8 cellular contexts compared by ENCODE assay signal in the genomic region with DNA sequence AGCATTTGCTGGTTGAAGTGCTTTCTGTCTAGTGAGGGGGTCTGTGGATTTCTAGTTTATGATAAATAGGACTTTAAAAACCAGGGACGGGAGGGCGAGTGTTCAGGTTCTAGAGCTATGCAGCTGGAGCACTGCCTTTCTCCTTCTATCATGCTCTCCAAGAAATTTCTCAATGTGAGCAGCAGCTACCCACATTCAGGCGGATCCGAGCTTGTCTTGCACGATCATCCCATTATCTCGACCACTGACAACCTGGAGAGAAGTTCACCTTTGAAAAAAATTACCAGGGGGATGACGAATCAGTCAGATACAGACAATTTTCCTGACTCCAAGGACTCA. TPM values are rescaled to one million over a fixed set of nuclear protein-coding genes. Genes with fewer than 3 reads are reported as not detected.
A peak's percentile ranks its signal among the peaks of the same experiment; 100 is the strongest.
DNase-seq lines count a peak whose midpoint lies in the region; ATAC-seq and TF ChIP-seq lines count a peak whose summit lies in the region.

A gene (plus strand): TSS at position 4 of the 339 bp plus-strand sequence. CDS start 114 bp downstream, at position 118.

- H3K4me3 Mint-ChIP-seq in Calu3 (ENCODE audit: low read depth, unreplicated experiment) (peak within 1 kb of the TSS; percentile 66), neural crest cell (peak within 1 kb of the TSS; percentile 69)
- H3K4me3 Mint-ChIP-seq in central memory CD8-positive, alpha-beta T cell: peak within 1 kb of the TSS; percentile 58

- BruUV-seq in Calu3 (replicated peaks; lab: Mats Ljungman, UMichigan) (no TSS peak), IMR-90 (replicated peaks; lab: Mats Ljungman, UMichigan) (no TSS peak)

- H3K14ac ChIP-seq in IMR-90 (replicated peaks; ENCODE audit: low read depth, low read length): no peak within 1 kb of the TSS

- peaks cover 6% of the 10 kb centered on the region for H3K9me3 ChIP-seq in IMR-90 (ENCODE audit: control insufficient read depth, insufficient read depth, low read length)

- no CpG with 5 or more reads among the region's 7 CpGs for WGBS in IMR-90 (ENCODE audit: extremely low coverage in 2 of 2, insufficient read length in 1 of 2), 2 experiments

- H3K4me1 Mint-ChIP-seq in Calu3 (ENCODE audit: low read depth, unreplicated experiment) (peaks cover 25% of the 10 kb centered on the region), neural crest cell (peaks cover 44% of the 10 kb centered on the region)
- peaks cover 42% of the 10 kb centered on the region for H3K4me1 Mint-ChIP-seq in central memory CD8-positive, alpha-beta T cell

- H2BK15ac ChIP-seq in IMR-90 (ENCODE audit: low read depth, low read length): no peak within 1 kb of the TSS

- in situ Hi-C loops in IMR-90 (cut with MboI; ENCODE audit: low sequenced_read_pairs): no loop called here

- no peak within 1 kb of the TSS for H2BK20ac ChIP-seq in IMR-90 (ENCODE audit: low read depth, low read length)

- H3K79me1 ChIP-seq in IMR-90 (ENCODE audit: low read depth in 1 of 2, low read length in 2 of 2): no peaks in the 10 kb centered on the region

- no peak within 1 kb of the TSS for H4K5ac ChIP-seq in IMR-90 (ENCODE audit: low read depth, low read length)

- H3K36me3 ChIP-seq in IMR-90 (ENCODE audit: control insufficient read depth, insufficient read depth, low read length): no peaks in the 10 kb centered on the region

- peak within 1 kb of the TSS; percentile 54 for H2AFZ ChIP-seq in IMR-90 (replicated peaks; ENCODE audit: low read length, poor library complexity)

- no peak within 1 kb of the TSS for H2AK9ac ChIP-seq in IMR-90 (replicated peaks; ENCODE audit: low read depth, low read length, poor library complexity)

- H4K91ac ChIP-seq in IMR-90 (ENCODE audit: insufficient read depth, low read depth, low read length): no peak within 1 kb of the TSS

- no peak for ATAC-seq in IMR-90 (ENCODE audit: low read depth)
- no peak for ATAC-seq in central memory CD8-positive, alpha-beta T cell (replicated peaks; ENCODE audit: extremely low read depth, poor library complexity, severe bottlenecking)
- ATAC-seq in HG02759 (IDR thresholded peaks at IDR 0.05; ENCODE audit: unreplicated experiment): no peak

- peaks cover 8% of the 10 kb centered on the region; the same call in 1 of the 2 replicates for H4K20me1 ChIP-seq in IMR-90 (ENCODE audit: insufficient read depth, low read length)

- POLR2A ChIA-PET in IMR-90 (lab: Charles Lee; ENCODE audit: unreplicated experiment): no interaction called here

- H3K27me3 ChIP-seq in IMR-90 (ENCODE audit: control insufficient read depth, insufficient read depth, low read length): peaks cover 62% of the 10 kb centered on the region

- H3K23ac ChIP-seq in IMR-90 (ENCODE audit: low read depth, low read length): peak within 1 kb of the TSS; percentile 40; the same call in 1 of the 2 replicates

- H2BK120ac ChIP-seq in IMR-90 (ENCODE audit: low read depth, low read length): no peak within 1 kb of the TSS

- H3K36me3 Mint-ChIP-seq in Calu3 (ENCODE audit: insufficient read depth, unreplicated experiment) (peaks cover 16% of the 10 kb centered on the region), neural crest cell (ENCODE audit: low read depth) (peaks cover 6% of the 10 kb centered on the region)
- H3K36me3 Mint-ChIP-seq in central memory CD8-positive, alpha-beta T cell (ENCODE audit: insufficient read depth): peaks cover under 1% of the 10 kb centered on the region

- no peak within 1 kb of the TSS for H3K4ac ChIP-seq in IMR-90 (ENCODE audit: low read depth, low read length)

- H3K9me3 Mint-ChIP-seq in Calu3 (ENCODE audit: low read depth, unreplicated experiment): no peaks in the 10 kb centered on the region
- no peaks in the 10 kb centered on the region for H3K9me3 Mint-ChIP-seq in central memory CD8-positive, alpha-beta T cell
- H3K9me3 Mint-ChIP-seq in neural crest cell: no peaks in the 10 kb centered on the region

- intact Hi-C loops in Calu3 (cut with micrococcal nuclease; ENCODE audit: unreplicated experiment): no loop called here
- intact Hi-C loops in IMR-90 (cut with micrococcal nuclease): no loop called here

- CTCF ChIA-PET in Calu3 (lab: Charles Lee) (interaction anchor here (1.0 kb wide), 1 partner anchor 9 kb away, joined by 3 read pairs; no protein-coding TSS in a partner anchor), IMR-90 (lab: Yijun Ruan, JAX) (interaction anchor here (0.7 kb wide), 1 partner anchor 399 kb away, joined by 5 read pairs; no protein-coding TSS in a partner anchor)

- H3K9ac ChIP-seq in IMR-90 (ENCODE audit: low read depth, low read length): no peak within 1 kb of the TSS

- no peak within 1 kb of the TSS for H3K4me3 ChIP-seq in IMR-90 (ENCODE audit: insufficient read depth, low read depth, low read length)

- H2AK5ac ChIP-seq in IMR-90 (ENCODE audit: low read depth, low read length): no peak within 1 kb of the TSS

- no peak within 1 kb of the TSS for H2BK5ac ChIP-seq in IMR-90 (ENCODE audit: low read depth, low read length, poor library complexity, severe bottlenecking)

- dilution Hi-C loops in IMR-90 (cut with HindIII; ENCODE audit: low sequenced_read_pairs, unreplicated experiment): no loop called here

- no peak within 1 kb of the TSS for H3K18ac ChIP-seq in IMR-90 (ENCODE audit: low read depth, low read length)

- no peak within 1 kb of the TSS for H4K8ac ChIP-seq in IMR-90 (ENCODE audit: low read depth in 2 of 2, low read length in 2 of 2)

- DNase-seq in Calu3 (no peak), IMR-90 (no peak), neural crest cell (ENCODE audit: low read depth, low spot score) (peak; percentile 6), mucosa of gallbladder (ENCODE audit: low spot score) (no peak), HK-2 (ENCODE audit: unreplicated experiment) (no peak), GM19238 (ENCODE audit: insufficient read length, low spot score) (no peak)
- no peak for DNase-seq in central memory CD8-positive, alpha-beta T cell (ENCODE audit: low spot score in 2 of 2)

- peak within 1 kb of the TSS; percentile 19; the same call in 1 of the 2 replicates for H3K4me2 ChIP-seq in IMR-90 (ENCODE audit: low read depth, low read length)

- peaks cover 4% of the 10 kb centered on the region for H3K4me1 ChIP-seq in IMR-90 (ENCODE audit: control insufficient read depth, insufficient read depth, low read length)

- peaks cover 45% of the 10 kb centered on the region for H3K27me3 Mint-ChIP-seq in Calu3 (ENCODE audit: unreplicated experiment)
- peaks cover 77% of the 10 kb centered on the region for H3K27me3 Mint-ChIP-seq in central memory CD8-positive, alpha-beta T cell
- peaks cover 98% of the 10 kb centered on the region for H3K27me3 Mint-ChIP-seq in neural crest cell (ENCODE audit: low read depth)

- H3K56ac ChIP-seq in IMR-90 (ENCODE audit: extremely low read depth, insufficient read depth, low read length): no peak within 1 kb of the TSS

- H3K27ac Mint-ChIP-seq in Calu3 (ENCODE audit: unreplicated experiment) (no peak within 1 kb of the TSS), neural crest cell (ENCODE audit: unreplicated experiment) (no peak within 1 kb of the TSS)
- no peak within 1 kb of the TSS for H3K27ac Mint-ChIP-seq in central memory CD8-positive, alpha-beta T cell (ENCODE audit: low read depth)

- TF ChIP-seq POLR2A in IMR-90 (IDR thresholded peaks at IDR 0.05; ENCODE audit: low read depth, low read length): no peak

- H3K9me1 ChIP-seq in IMR-90 (ENCODE audit: insufficient read depth, low read length): no peaks in the 10 kb centered on the region; the same call in 1 of the 2 replicates

- no peak for TF ChIP-seq RAD21 in IMR-90 (IDR thresholded peaks at IDR 0.05; ENCODE audit: low read length)

- no peak within 1 kb of the TSS for H3K27ac ChIP-seq in IMR-90 (ENCODE audit: insufficient read depth, low read length)

- TF ChIP-seq CTCF in Calu3 (IDR thresholded peaks at IDR 0.05; ENCODE audit: unreplicated experiment) (no peak), IMR-90 (conservative IDR thresholded peaks at IDR 0.05; ENCODE audit: low read depth, low read length) (no peak), neural crest cell (conservative IDR thresholded peaks at IDR 0.05) (no peak)

TF ChIP-seq in IMR-90, 13 proteins besides CTCF, POLR2A, EP300 and RAD21 (continues in another document):
- no peak for TF ChIP-seq FOS (IDR thresholded peaks at IDR 0.05; ENCODE audit: low read depth, low read length)
- no peak for TF ChIP-seq MAZ (IDR thresholded peaks at IDR 0.05; ENCODE audit: borderline replicate concordance, low read depth, low read length)
- TF ChIP-seq RFX5 (IDR thresholded peaks at IDR 0.05; ENCODE audit: low read depth, low read length): no peak
- TF ChIP-seq, protein P1, sequence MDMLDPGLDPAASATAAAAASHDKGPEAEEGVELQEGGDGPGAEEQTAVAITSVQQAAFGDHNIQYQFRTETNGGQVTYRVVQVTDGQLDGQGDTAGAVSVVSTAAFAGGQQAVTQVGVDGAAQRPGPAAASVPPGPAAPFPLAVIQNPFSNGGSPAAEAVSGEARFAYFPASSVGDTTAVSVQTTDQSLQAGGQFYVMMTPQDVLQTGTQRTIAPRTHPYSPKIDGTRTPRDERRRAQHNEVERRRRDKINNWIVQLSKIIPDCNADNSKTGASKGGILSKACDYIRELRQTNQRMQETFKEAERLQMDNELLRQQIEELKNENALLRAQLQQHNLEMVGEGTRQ (IDR thresholded peaks at IDR 0.05; ENCODE audit: low read depth, low read length): no peak
- no peak for TF ChIP-seq MXI1 (IDR thresholded peaks at IDR 0.05; ENCODE audit: borderline replicate concordance, low read depth, low read length)
- TF ChIP-seq CEBPB (IDR thresholded peaks at IDR 0.05; ENCODE audit: low read depth, low read length): no peak
- no peak for TF ChIP-seq RCOR1 (IDR thresholded peaks at IDR 0.05; ENCODE audit: insufficient replicate concordance, low read length)
- TF ChIP-seq MAFK (IDR thresholded peaks at IDR 0.05; ENCODE audit: low read depth, low read length): no peak
- TF ChIP-seq BHLHE40 (IDR thresholded peaks at IDR 0.05; ENCODE audit: low read depth, low read length): no peak
- no peak for TF ChIP-seq CHD1 (IDR thresholded peaks at IDR 0.05; ENCODE audit: low read depth, low read length)
- TF ChIP-seq, protein P2, sequence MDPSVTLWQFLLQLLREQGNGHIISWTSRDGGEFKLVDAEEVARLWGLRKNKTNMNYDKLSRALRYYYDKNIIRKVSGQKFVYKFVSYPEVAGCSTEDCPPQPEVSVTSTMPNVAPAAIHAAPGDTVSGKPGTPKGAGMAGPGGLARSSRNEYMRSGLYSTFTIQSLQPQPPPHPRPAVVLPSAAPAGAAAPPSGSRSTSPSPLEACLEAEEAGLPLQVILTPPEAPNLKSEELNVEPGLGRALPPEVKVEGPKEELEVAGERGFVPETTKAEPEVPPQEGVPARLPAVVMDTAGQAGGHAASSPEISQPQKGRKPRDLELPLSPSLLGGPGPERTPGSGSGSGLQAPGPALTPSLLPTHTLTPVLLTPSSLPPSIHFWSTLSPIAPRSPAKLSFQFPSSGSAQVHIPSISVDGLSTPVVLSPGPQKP (IDR thresholded peaks at IDR 0.05; ENCODE audit: borderline replicate concordance, low read depth, low read length): no peak

RNA-seq across cellular contexts. Expression of the gene that starts here (rescaled TPM):
- 0.07 and 0.34 TPM in 2 replicates for total RNA-seq in Calu3 (2022)
- not detected in 2 replicates for total RNA-seq in IMR-90 (2012; rRNA removed)
- polyA plus RNA-seq in IMR-90 (2012; rRNA removed): 0.06 TPM in 1 of 2 replicates, not detected in the other
- polyA plus RNA-seq in IMR-90 (2012; cell fraction: cytosol; rRNA removed): 0.02 TPM in 1 of 2 replicates, not detected in the other
- 0.11 and 0.35 TPM in 2 replicates for polyA plus RNA-seq in IMR-90 (2012; cell fraction: nucleus; rRNA removed; ENCODE audit: low replicate concordance)
- 0.05 and 0.09 TPM in 2 replicates for total RNA-seq in neural crest cell
- not detected for total RNA-seq in mucosa of gallbladder

Comparison
In these comparisons a context has a peak if more than half of its experiments do, and no peak if none do; other contexts are left out.
1. Peak in DNase-seq in neural crest cell; RNA of the gene not detected or under 1 TPM.